8 cellular contexts compared by ENCODE assay signal in the genomic region with DNA sequence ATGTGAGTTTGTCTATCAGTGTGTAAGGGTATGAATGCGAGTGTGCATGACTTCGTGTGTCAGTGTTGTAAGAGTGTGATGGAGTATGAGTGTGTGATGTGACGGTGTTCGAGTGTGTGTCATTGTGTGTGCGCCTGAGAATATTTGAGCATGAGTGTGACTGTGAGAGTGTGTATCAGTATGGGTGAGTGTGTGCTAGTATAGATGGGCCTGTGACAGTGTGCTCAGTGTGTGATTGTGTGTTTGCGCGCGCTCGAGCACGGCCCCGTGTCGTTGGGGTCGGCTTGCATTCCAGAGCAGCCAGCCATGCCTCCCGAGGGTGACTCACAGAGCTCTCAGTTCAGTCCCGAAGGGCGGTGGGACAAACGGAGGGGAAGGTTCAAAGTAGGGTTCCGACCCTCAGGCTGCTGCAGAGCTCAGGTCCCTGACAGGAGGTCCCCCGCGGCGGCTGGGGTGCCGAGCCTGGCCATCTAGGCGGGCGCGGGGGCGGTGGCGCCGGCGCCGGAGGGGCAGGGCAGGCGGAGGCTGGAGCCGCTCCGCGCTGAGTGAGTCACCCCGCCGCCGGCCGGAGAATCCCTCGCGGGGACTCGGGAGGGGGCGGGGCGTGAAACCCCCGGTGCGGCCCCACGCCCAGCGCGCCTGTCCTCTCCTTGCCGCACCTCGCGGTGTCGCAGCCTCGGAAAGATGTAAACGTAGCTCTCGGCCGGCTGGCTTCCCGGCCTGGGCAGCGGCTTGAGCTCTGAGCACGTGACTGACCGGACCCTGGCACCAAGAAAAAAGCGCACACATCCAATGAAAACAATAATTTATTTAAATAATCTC. TPM values are rescaled to one million over a fixed set of nuclear protein-coding genes. Genes with fewer than 3 reads are reported as not detected.
A peak's percentile ranks its signal among the peaks of the same experiment; 100 is the strongest.
DNase-seq lines count a peak whose midpoint lies in the region; ATAC-seq and TF ChIP-seq lines count a peak whose summit lies in the region.

No MANE protein-coding gene starts in this region.

- H3K27me3 ChIP-seq in Karpas-422 (ENCODE audit: low read length) (no peaks in the 10 kb centered on the region), adrenal gland (peaks cover 93% of the 10 kb centered on the region), iPS-20b (ENCODE audit: insufficient read depth, low read length) (peaks cover 98% of the 10 kb centered on the region)

- H3K9me2 ChIP-seq in Karpas-422 (replicated peaks; ENCODE audit: insufficient read depth, low read length) = no peaks in the 10 kb centered on the region

- no peak overlapping the region for H3K27ac ChIP-seq in Karpas-422 (ENCODE audit: low read length)
- peak overlapping the region in 1 of 5 donors; percentile 10 for H3K27ac ChIP-seq in adrenal gland
- H3K27ac ChIP-seq in iPS-20b (ENCODE audit: low read length) = no peak overlapping the region

- H3K4me1 ChIP-seq in Karpas-422 (ENCODE audit: low read length) (peaks cover 78% of the 10 kb centered on the region), adrenal gland (replicated peaks in 1 of 2) (peaks cover 38 to 69% of the 10 kb centered on the region in 2 donors), iPS-20b (ENCODE audit: insufficient read depth, low read length) (peaks cover 10% of the 10 kb centered on the region; the same call in 1 of the 2 replicates)

- ATAC-seq in stimulated activated naive CD8-positive, alpha-beta T cell treated with anti-CD3 and anti-CD28 coated beads, Interleukin-15, amount 100 ng/mL, for 72 hours = peak; percentile 24
- no peak for ATAC-seq in GM21528 (IDR thresholded peaks at IDR 0.05; ENCODE audit: low FRiP score, unreplicated experiment)

- intact Hi-C loops in adrenal gland (cut with DNase I) = loop anchor here in 1 of 2 donors (5.0 kb wide), 1 partner anchor 102 kb away; the partner anchor contains the start of gene METAP1D

- no peaks in the 10 kb centered on the region for H4K20me1 ChIP-seq in Karpas-422 (ENCODE audit: insufficient read depth, low read depth, low read length)

- H3K4me3 ChIP-seq in Karpas-422 (ENCODE audit: low read length) = peak overlapping the region; percentile 76
- H3K4me3 ChIP-seq in adrenal gland = peak overlapping the region in 1 of 4 donors; percentile 53
- H3K4me3 ChIP-seq in iPS-20b (ENCODE audit: low read length) = peak overlapping the region; percentile 6; the same call in 1 of the 2 replicates

- H3K79me2 ChIP-seq in Karpas-422 (ENCODE audit: low read length) = no peaks in the 10 kb centered on the region

- no peaks in the 10 kb centered on the region for H3K9me3 ChIP-seq in Karpas-422 (ENCODE audit: low read length)
- H3K9me3 ChIP-seq in adrenal gland (replicated peaks in 1 of 3) = no peaks in the 10 kb centered on the region
- H3K9me3 ChIP-seq in iPS-20b (ENCODE audit: insufficient read depth, low read depth, low read length) = peaks cover 4% of the 10 kb centered on the region; the same call in 1 of the 2 replicates

- H3K9ac ChIP-seq in Karpas-422 (ENCODE audit: low read length) (peak overlapping the region; percentile 63), iPS-20b (ENCODE audit: low read depth, low read length) (no peak overlapping the region)

- H3K36me3 ChIP-seq in Karpas-422 (ENCODE audit: insufficient read depth, low read length) = no peaks in the 10 kb centered on the region
- no peaks in the 10 kb centered on the region for H3K36me3 ChIP-seq in adrenal gland (replicated peaks in 1 of 2)
- no peaks in the 10 kb centered on the region for H3K36me3 ChIP-seq in iPS-20b (ENCODE audit: insufficient read depth, low read depth, low read length)

- peaks cover 80% of the 10 kb centered on the region for H3K4me1 Mint-ChIP-seq in stimulated activated naive CD8-positive, alpha-beta T cell treated with anti-CD3 and anti-CD28 coated beads, Interleukin-15, amount 100 ng/mL, for 72 hours

- TF ChIP-seq CTCF in adrenal gland (IDR thresholded peaks at IDR 0.05) = no peak

- 6 to 14% (median 7%) methylated on average over 23 to 61 of the region's 61 CpGs for WGBS in adrenal gland, 4 donors

- peak overlapping the region; percentile 93 for H3K4me2 ChIP-seq in Karpas-422 (ENCODE audit: low read depth, low read length, poor library complexity, severe bottlenecking)

- H3K4me3 Mint-ChIP-seq in stimulated activated naive CD8-positive, alpha-beta T cell treated with anti-CD3 and anti-CD28 coated beads, Interleukin-15, amount 100 ng/mL, for 72 hours = peak overlapping the region; percentile 58 to 70

- peaks cover 96% of the 10 kb centered on the region for H3K27me3 Mint-ChIP-seq in stimulated activated naive CD8-positive, alpha-beta T cell treated with anti-CD3 and anti-CD28 coated beads, Interleukin-15, amount 100 ng/mL, for 72 hours

- no peak overlapping the region for H3K27ac Mint-ChIP-seq in stimulated activated naive CD8-positive, alpha-beta T cell treated with anti-CD3 and anti-CD28 coated beads, Interleukin-15, amount 100 ng/mL, for 72 hours

- H3K9me3 Mint-ChIP-seq in stimulated activated naive CD8-positive, alpha-beta T cell treated with anti-CD3 and anti-CD28 coated beads, Interleukin-15, amount 100 ng/mL, for 72 hours = no peaks in the 10 kb centered on the region

- DNase-seq in Daoy (ENCODE audit: low read depth) (peak; percentile 92), Karpas-422 (peak; percentile 69), adrenal gland (peak in 5 of 7 donors; percentile 41 to 70 (median 56)), NCI-H2196 treated with DMSO at 0.1 percent for 48 hours (lab: John Stamatoyannopoulos, UW; ENCODE audit: unreplicated experiment) (no peak), NCI-H524 (lab: John Stamatoyannopoulos, UW) (no peak)
- peak; percentile 48 to 69 for DNase-seq in stimulated activated naive CD8-positive, alpha-beta T cell treated with anti-CD3 and anti-CD28 coated beads, Interleukin-15, amount 100 ng/mL, for 72 hours

- TF ChIP-seq POLR2A in adrenal gland (IDR thresholded peaks at IDR 0.05) = no peak

- peak overlapping the region; percentile 35 for H2AFZ ChIP-seq in Karpas-422 (ENCODE audit: low read length)

RNA-seq across cellular contexts. Expression of gene DLX2, which starts 3.8 kb away (rescaled TPM):
- 0.51 and 2.2 TPM in 2 replicates for total RNA-seq in Daoy (2014; rRNA removed; shearing (Covaris generic))
- total RNA-seq in Karpas-422 (2014; rRNA removed; shearing (Covaris generic); ENCODE audit: low replicate concordance) = 0.97 and 1.5 TPM in 2 replicates
- total RNA-seq in adrenal gland = under 1 TPM in 3 of 8 donors, not detected in 5; 0.15 to 0.49 (median 0.28) TPM
- polyA plus RNA-seq in adrenal gland = under 1 TPM; 0.07 to 0.32 (median 0.13) TPM

RNA-seq across cellular contexts. Expression of gene DLX1, which starts 13.6 kb away (rescaled TPM):
- 7.3 and 7.4 TPM in 2 replicates for total RNA-seq in Daoy (2014; rRNA removed; shearing (Covaris generic))
- 1.0 and 1.2 TPM in 2 replicates for total RNA-seq in Karpas-422 (2014; rRNA removed; shearing (Covaris generic); ENCODE audit: low replicate concordance)
- total RNA-seq in adrenal gland = 1 to 10 TPM in 1 of 8 donors, under 1 TPM in 2, not detected in 5; 0.28 to 1.3 (median 0.53) TPM
- polyA plus RNA-seq in adrenal gland = 1 to 10 TPM in 1 of 3 donors, under 1 TPM in 2; 0.47 to 1.4 (median 0.64) TPM

Comparison
In these comparisons a context has a peak if more than half of its experiments do, and no peak if none do; other contexts are left out.
1. DNase-seq: peak in Daoy (single experiment), Karpas-422 (single experiment), adrenal gland (5 of 7) and stimulated activated naive CD8-positive, alpha-beta T cell treated with anti-CD3 and anti-CD28 coated beads, Interleukin-15, amount 100 ng/mL, for 72 hours (2 of 2); none in NCI-H2196 treated with DMSO at 0.1 percent for 48 hours (single experiment) and NCI-H524 (0 of 2).